Comparison of ENCODE assay signal across 20 cellular contexts in genomic region chr11:19666951-19667350, GRCh38. TPM values are rescaled to one million over a fixed set of nuclear protein-coding genes. Genes with fewer than 3 reads are reported as not detected.
DNase-seq lines count a peak whose midpoint lies in the region; ATAC-seq and TF ChIP-seq lines count a peak whose summit lies in the region.
"Had no signal": no experiment of that assay in that cellular context is flagged by ENCODE, and none has a peak within 500 bp of the region (broad histone marks: within the 10 kb centered on the region; RNA-seq: fewer than 3 reads in every experiment).

No MANE protein-coding gene starts in this region.

- TF ChIP-seq POLR2A in GM18505 (IDR thresholded peaks at IDR 0.05; ENCODE audit: borderline replicate concordance, extremely low read depth, insufficient read depth, insufficient read length) = no peak

- ATAC-seq in GM18505 (IDR thresholded peaks at IDR 0.05; ENCODE audit: unreplicated experiment) = no peak
- ATAC-seq: Right ventricle myocardium inferior had no signal

- peak overlapping the region; percentile 80 for H3K27ac ChIP-seq in cingulate gyrus (ENCODE audit: low read depth, low read length)

- DNase-seq in Ammon's horn (ENCODE audit: low spot score) (peak; percentile 90), NCI-H146 treated with DMSO at 0.1 percent for 48 hours (lab: John Stamatoyannopoulos, UW; ENCODE audit: unreplicated experiment) (peak; percentile 53), nucleus accumbens (lab: John Stamatoyannopoulos, UW) (peak in 46 of 56 donors; percentile 14 to 86 (median 62)), NCI-H2227 treated with DMSO at 0.1 percent for 48 hours (lab: John Stamatoyannopoulos, UW) (no peak), mucosa of gallbladder (ENCODE audit: low spot score) (no peak)
- DNase-seq in stimulated activated CD4-positive, alpha-beta T cell treated with anti-CD3 and anti-CD28 coated beads, Interleukin-15, amount 100 ng/mL, for 24 hours = no peak
- DNase-seq: AML-193; Calu3; CD4-positive, alpha-beta T cell; DND-41; GF-D8; HFFc6; KG1; NCI-H1105; NCI-H2029; NCI-H774; SK-N-SH had no signal

RNA-seq across cellular contexts. Expression of gene NAV2, which starts 45.7 kb away (rescaled TPM):
- total RNA-seq in mucosa of gallbladder = 5.3 TPM

Comparison
In these comparisons a context has a peak if more than half of its experiments do, and no peak if none do; other contexts are left out.
1. DNase-seq: peak in Ammon's horn (single experiment), NCI-H146 treated with DMSO at 0.1 percent for 48 hours (single experiment) and nucleus accumbens (46 of 56); none in stimulated activated CD4-positive, alpha-beta T cell treated with anti-CD3 and anti-CD28 coated beads, Interleukin-15, amount 100 ng/mL, for 24 hours (single experiment), NCI-H2227 treated with DMSO at 0.1 percent for 48 hours (single experiment) and mucosa of gallbladder (single experiment).